ENCODE assay signal across 10 cellular contexts in genomic region chr17:40021471-40021961, GRCh38. TPM values are rescaled to one million over a fixed set of nuclear protein-coding genes. Genes with fewer than 3 reads are reported as not detected.
A peak's percentile ranks its signal among the peaks of the same experiment; 100 is the strongest.
DNase-seq lines count a peak whose midpoint lies in the region; ATAC-seq, FAIRE-seq and TF ChIP-seq lines count a peak whose summit lies in the region.
"Had no signal": no experiment of that assay in that cellular context is flagged by ENCODE, and none has a peak within 500 bp of the region (broad histone marks: within the 10 kb centered on the region; RNA-seq: fewer than 3 reads in every experiment).

No MANE protein-coding gene starts in this region.

- no peak for FAIRE-seq in RCC 7860 (lab: Jason Lieb, UNC)

- DNase-seq in Daoy (ENCODE audit: low read depth) (peak; percentile 96), RCC 7860 (ENCODE audit: low spot score) (peak; percentile 70), gastrocnemius medialis (peak; percentile 72), activated gamma-delta T cell treated with Interleukin-2 at 50 U/mL for 16 hours (no peak), WERI-Rb-1 (no peak), NCI-H69 (lab: John Stamatoyannopoulos, UW) (no peak), sciatic nerve (ENCODE audit: low spot score) (no peak)
- DNase-seq: GDM1 had no signal

- in situ Hi-C loops in gastrocnemius medialis (cut with MboI; ENCODE audit: low sequenced_read_pairs in 4 of 4) = no loop called here

- intact Hi-C loops in gastrocnemius medialis (cut with DNase I; ENCODE audit: low total_unique reads) = no loop called here
- intact Hi-C loops in sciatic nerve (cut with DNase I) = no loop called here

- peak overlapping the region in 1 of 4 donors; percentile 40 for H3K4me3 ChIP-seq in gastrocnemius medialis
- H3K4me3 ChIP-seq in WERI-Rb-1 (ENCODE audit: low read depth, low read length) = no peak overlapping the region

- no peaks in the 10 kb centered on the region for H3K27me3 ChIP-seq in gastrocnemius medialis
- no peaks in the 10 kb centered on the region for H3K27me3 ChIP-seq in WERI-Rb-1 (ENCODE audit: insufficient read depth, low read depth, severe bottlenecking)

- peak overlapping the region; percentile 87 to 99 (median 94) for H3K27ac ChIP-seq in gastrocnemius medialis
- no peak overlapping the region; the same call in 1 of the 2 replicates for H3K27ac ChIP-seq in WERI-Rb-1

- TF ChIP-seq POLR2A in gastrocnemius medialis (IDR thresholded peaks at IDR 0.05) = peak; percentile 47 to 75

- TF ChIP-seq CTCF in gastrocnemius medialis (IDR thresholded peaks at IDR 0.05 in 4 of 5, conservative IDR thresholded peaks at IDR 0.05 in 1 of 5) = no peak
- TF ChIP-seq CTCF in WERI-Rb-1 (IDR thresholded peaks at IDR 0.05; ENCODE audit: low read depth, low read length) = no peak

- H3K36me3 ChIP-seq in gastrocnemius medialis (peaks cover 0 to 26% of the 10 kb centered on the region in 2 donors), WERI-Rb-1 (peaks cover 85% of the 10 kb centered on the region)

- peak; percentile 72 for ATAC-seq in esophagus mucosa
- ATAC-seq in gastrocnemius medialis = peak; percentile 3 to 25
- no peak for ATAC-seq in sciatic nerve
- ATAC-seq: natural killer cell treated with Interleukin-12 subunit alpha and Interleukin-12 subunit beta and Interleukin-15 and Interleukin-18, amount 100 ng/mL, for 72 hours had no signal

- peaks cover 76 to 83% of the 10 kb centered on the region in 2 donors for H3K4me1 ChIP-seq in gastrocnemius medialis

- no peaks in the 10 kb centered on the region for H3K9me3 ChIP-seq in gastrocnemius medialis
- no peaks in the 10 kb centered on the region for H3K9me3 ChIP-seq in WERI-Rb-1 (ENCODE audit: severe bottlenecking)

RNA-seq across cellular contexts. Expression of gene CSF3, which starts 6.3 kb away (rescaled TPM):
- total RNA-seq in Daoy (2014; rRNA removed; shearing (Covaris generic)) = 0.29 TPM in 1 of 2 replicates, not detected in the other
- total RNA-seq in esophagus mucosa = 0.64 TPM
- 10 to 100 TPM; 11.4 to 20.6 (median 16.3) TPM for total RNA-seq in gastrocnemius medialis
- total RNA-seq in sciatic nerve = 2.3 TPM

RNA-seq across cellular contexts. Expression of gene MED24, which starts 32.7 kb away (rescaled TPM):
- total RNA-seq in Daoy (2014; rRNA removed; shearing (Covaris generic)) = 31.8 and 39.2 TPM in 2 replicates
- 55.9 TPM for total RNA-seq in esophagus mucosa
- total RNA-seq in gastrocnemius medialis = 100 to 1,000 TPM in 2 of 4 donors, 10 to 100 TPM in 2; 54.2 to 124 (median 93.9) TPM
- total RNA-seq in sciatic nerve = 74.7 TPM

RNA-seq across cellular contexts. Expression of gene PSMD3, which starts 40.9 kb away (rescaled TPM):
- total RNA-seq in Daoy (2014; rRNA removed; shearing (Covaris generic)) = 146 and 185 TPM in 2 replicates
- 80.2 TPM for total RNA-seq in esophagus mucosa
- 100 to 1,000 TPM; 211 to 364 (median 329) TPM for total RNA-seq in gastrocnemius medialis
- 68.7 TPM for total RNA-seq in sciatic nerve

RNA-seq across cellular contexts. Expression of gene THRA, which starts 41.2 kb away (rescaled TPM):
- total RNA-seq in Daoy (2014; rRNA removed; shearing (Covaris generic)) = 4.4 and 7.7 TPM in 2 replicates
- total RNA-seq in esophagus mucosa (9.4 TPM), gastrocnemius medialis (10 to 100 TPM; 42.2 to 71.6 (median 48.2) TPM), sciatic nerve (72.0 TPM)

RNA-seq across cellular contexts. Expression of gene GSDMA, which starts 58.7 kb away (rescaled TPM):
- not detected in 2 replicates for total RNA-seq in Daoy (2014; rRNA removed; shearing (Covaris generic))
- total RNA-seq in esophagus mucosa (1.9 TPM), gastrocnemius medialis (under 1 TPM in 2 of 4 donors, not detected in 2; 0.16 to 0.26 TPM), sciatic nerve (1.5 TPM)

Comparison
In these comparisons a context has a peak if more than half of its experiments do, and no peak if none do; other contexts are left out.
1. DNase-seq: peak in Daoy (single experiment), RCC 7860 (single experiment) and gastrocnemius medialis (2 of 2); none in activated gamma-delta T cell treated with Interleukin-2 at 50 U/mL for 16 hours (single experiment), WERI-Rb-1 (single experiment), NCI-H69 (single experiment) and sciatic nerve (single experiment).